ENCODE assay signal across 10 cellular contexts in the genomic region with DNA sequence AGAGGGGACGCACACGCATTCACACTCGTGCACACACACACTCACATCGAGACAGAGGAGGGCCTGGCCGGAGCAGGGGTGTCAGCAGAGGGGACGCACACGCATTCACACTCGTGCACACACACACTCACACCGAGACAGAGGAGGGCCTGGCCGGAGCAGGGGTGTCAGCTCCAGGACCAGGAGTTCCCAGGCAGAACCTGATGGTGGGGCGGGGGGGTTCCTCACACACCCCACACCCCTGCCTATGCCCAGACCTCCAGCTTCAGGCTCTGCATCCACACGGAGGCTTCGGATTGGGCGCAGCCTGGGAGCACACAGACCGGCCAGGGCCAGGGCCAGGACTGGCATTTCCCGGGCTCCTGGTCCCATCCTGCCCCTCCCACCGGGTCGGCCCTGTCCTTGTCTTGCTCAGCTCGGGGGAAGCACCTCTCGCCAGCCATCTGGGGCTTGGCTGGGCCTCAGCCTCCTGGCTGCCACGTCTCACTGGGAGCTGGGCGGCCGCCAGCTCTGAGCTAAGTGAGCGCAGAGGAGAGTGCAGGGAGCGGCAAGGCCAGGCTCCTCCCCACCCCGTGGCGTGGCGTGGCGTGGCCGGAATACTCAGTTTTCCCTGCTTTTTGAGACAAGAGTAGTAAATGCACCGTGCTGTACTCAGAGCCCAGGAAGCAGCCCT. TPM values are rescaled to one million over a fixed set of nuclear protein-coding genes. Genes with fewer than 3 reads are reported as not detected.
A peak's percentile ranks its signal among the peaks of the same experiment; 100 is the strongest.
DNase-seq lines count a peak whose midpoint lies in the region; ATAC-seq and TF ChIP-seq lines count a peak whose summit lies in the region.
"Had no signal": no experiment of that assay in that cellular context is flagged by ENCODE, and none has a peak within 500 bp of the region (broad histone marks: within the 10 kb centered on the region; RNA-seq: fewer than 3 reads in every experiment).

No MANE protein-coding gene starts in this region.

- peak overlapping the region in 18 of 59 donors; percentile 0 to 38 (median 24) for H3K4me3 ChIP-seq in dorsolateral prefrontal cortex
- peak overlapping the region in 1 of 2 experiments; percentile 53 for H3K4me3 ChIP-seq in mesenchymal stem cell (ENCODE audit: insufficient read depth in 1 of 2, low read depth in 1 of 2, low read length in 2 of 2)
- no peak overlapping the region for H3K4me3 ChIP-seq in upper lobe of left lung
- H3K4me3 ChIP-seq: cardiac muscle cell had no signal

- H2AFZ ChIP-seq in mesenchymal stem cell (ENCODE audit: low read depth, low read length), result no peak overlapping the region

- H3K27me3 ChIP-seq in dorsolateral prefrontal cortex (no peaks in the 10 kb centered on the region), mesenchymal stem cell (ENCODE audit: control insufficient read depth in 1 of 2, insufficient read depth in 1 of 2, low read length in 2 of 2) (no peaks in the 10 kb centered on the region), upper lobe of left lung (no peaks in the 10 kb centered on the region)
- H3K27me3 ChIP-seq: cardiac muscle cell had no signal

- no peak overlapping the region for H3K4me2 ChIP-seq in mesenchymal stem cell (ENCODE audit: low read length, poor library complexity, severe bottlenecking)

- H3K23ac ChIP-seq in mesenchymal stem cell (ENCODE audit: low read length in 2 of 2), result no peak overlapping the region

- 95% methylated on average over 29 of the region's 31 CpGs for WGBS in mesenchymal stem cell
- WGBS in upper lobe of left lung, 2 donors, result 84 to 90% methylated on average over 8 to 31 of the region's 31 CpGs

- H2AK5ac ChIP-seq in mesenchymal stem cell (ENCODE audit: low read length, severe bottlenecking), result no peak overlapping the region

- TF ChIP-seq EP300 in upper lobe of left lung (IDR thresholded peaks at IDR 0.05), result no peak

- DNase-seq in NCI-H1092 treated with DMSO at 0.1 percent for 48 hours (lab: John Stamatoyannopoulos, UW), result peak; percentile 61
- DNase-seq in dorsolateral prefrontal cortex, result peak in 9 of 10 donors; percentile 12 to 95 (median 49)
- DNase-seq in mesenchymal stem cell, result no peak
- DNase-seq in upper lobe of left lung, result peak; percentile 43 to 93
- no peak for DNase-seq in stimulated activated CD4-positive, alpha-beta T cell treated with anti-CD3 and anti-CD28 coated beads, Interleukin-2, amount 100 ng/mL, for 48 hours
- DNase-seq in RKO (ENCODE audit: low spot score), result no peak
- DNase-seq: activated CD4-positive, CD25-positive, alpha-beta regulatory T cell treated with anti-CD3 and anti-CD28 coated beads, Interleukin-2, amount 50 U/mL, for 72 hours; nephron progenitor cell had no signal

- ATAC-seq in upper lobe of left lung (ENCODE audit: low FRiP score in 2 of 2) (peak; percentile 50 to 89), GM18511 (IDR thresholded peaks at IDR 0.05; ENCODE audit: unreplicated experiment) (no peak)

- H3K27ac ChIP-seq in dorsolateral prefrontal cortex (peak overlapping the region in 1 of 59 donors; percentile 2), mesenchymal stem cell (ENCODE audit: low read length, poor library complexity, severe bottlenecking) (no peak overlapping the region), upper lobe of left lung (peak overlapping the region in 3 of 4 donors; percentile 39 to 64 (median 57))
- H3K27ac ChIP-seq: cardiac muscle cell had no signal

- no peaks in the 10 kb centered on the region for H3K9me3 ChIP-seq in mesenchymal stem cell (ENCODE audit: control insufficient read depth, low read length)
- H3K9me3 ChIP-seq in upper lobe of left lung, result no peaks in the 10 kb centered on the region

- H3K36me3 ChIP-seq in mesenchymal stem cell (ENCODE audit: control insufficient read depth in 1 of 2, insufficient read depth in 2 of 2, low read depth in 1 of 2, low read length in 2 of 2), result no peaks in the 10 kb centered on the region
- no peaks in the 10 kb centered on the region for H3K36me3 ChIP-seq in upper lobe of left lung
- H3K36me3 ChIP-seq: cardiac muscle cell had no signal

- no peak overlapping the region for H3K4ac ChIP-seq in mesenchymal stem cell (ENCODE audit: low read depth in 1 of 2, low read length in 2 of 2)

- H3K4me1 ChIP-seq in mesenchymal stem cell (ENCODE audit: control insufficient read depth, insufficient read depth, low read depth, low read length), result no peaks in the 10 kb centered on the region
- H3K4me1 ChIP-seq in upper lobe of left lung, result peaks cover 0 to 7% (median 3%) of the 10 kb centered on the region in 4 donors

- H3K79me1 ChIP-seq in mesenchymal stem cell (replicated peaks; ENCODE audit: low read length, poor library complexity, severe bottlenecking), result no peaks in the 10 kb centered on the region

- TF ChIP-seq CTCF in dorsolateral prefrontal cortex (IDR thresholded peaks at IDR 0.05 in 54 of 56, conservative IDR thresholded peaks at IDR 0.05 in 2 of 56; ENCODE audit: low read depth in 1 of 56, partially characterized antibody in 56 of 56) (no peak), upper lobe of left lung (IDR thresholded peaks at IDR 0.05) (no peak)

- H2BK120ac ChIP-seq in mesenchymal stem cell (ENCODE audit: low read depth, low read length), result no peak overlapping the region

- no peak for TF ChIP-seq POLR2A in upper lobe of left lung (IDR thresholded peaks at IDR 0.05)

- intact Hi-C loops in dorsolateral prefrontal cortex (cut with DNase I), result no loop called here

- no peak overlapping the region for H3K18ac ChIP-seq in mesenchymal stem cell (ENCODE audit: low read depth in 1 of 2, low read length in 2 of 2)

- no peak overlapping the region for H2BK12ac ChIP-seq in mesenchymal stem cell (ENCODE audit: low read length in 2 of 2)

- H3K14ac ChIP-seq in mesenchymal stem cell (ENCODE audit: low read length in 2 of 2), result no peak overlapping the region

- H4K8ac ChIP-seq in mesenchymal stem cell (ENCODE audit: low read length), result no peak overlapping the region

- H2BK5ac ChIP-seq in mesenchymal stem cell (ENCODE audit: low read depth, low read length, poor library complexity, severe bottlenecking), result no peak overlapping the region

- H2BK15ac ChIP-seq in mesenchymal stem cell (ENCODE audit: low read depth, poor library complexity, severe bottlenecking), result no peak overlapping the region

- H3K9ac ChIP-seq in mesenchymal stem cell (ENCODE audit: low read length), result peak overlapping the region; percentile 91

- H4K91ac ChIP-seq in mesenchymal stem cell (ENCODE audit: low read length), result no peak overlapping the region

RNA-seq across cellular contexts. Expression of gene ADAMTS2, which starts 31.3 kb away (rescaled TPM):
- total RNA-seq in dorsolateral prefrontal cortex, result 10 to 100 TPM in 51 of 120 experiments, 1 to 10 TPM in 69; 2.8 to 27.6 (median 9.1) TPM
- polyA plus RNA-seq in mesenchymal stem cell (2013, experiment 1 of 2), result 46.7 TPM
- 45.4 TPM for polyA plus RNA-seq in mesenchymal stem cell (2013, experiment 2 of 2)
- total RNA-seq in upper lobe of left lung, result 100 to 1,000 TPM in 1 of 6 donors, 10 to 100 TPM in 5; 10.0 to 114 (median 25.7) TPM

Comparison
In these comparisons a context has a peak if more than half of its experiments do, and no peak if none do; other contexts are left out.
1. DNase-seq: peak in NCI-H1092 treated with DMSO at 0.1 percent for 48 hours (single experiment), dorsolateral prefrontal cortex (9 of 10) and upper lobe of left lung (2 of 2); none in mesenchymal stem cell (single experiment), stimulated activated CD4-positive, alpha-beta T cell treated with anti-CD3 and anti-CD28 coated beads, Interleukin-2, amount 100 ng/mL, for 48 hours (0 of 2) and RKO (single experiment).